ENCODE assay signal across 8 cellular contexts in genomic region chr17:54951286-54951685, GRCh38.
"Had no signal": no experiment of that assay in that cellular context is flagged by ENCODE, and none has a peak within 500 bp of the region (broad histone marks: within the 10 kb centered on the region; RNA-seq: fewer than 3 reads in every experiment).

No MANE protein-coding gene starts in this region.

- DNase-seq: GDM1, GF-D8 had no signal

- H3K4me3 ChIP-seq: GM12878 had no signal

- FAIRE-seq: G401.6, GM12878, GM12891, GM12892, GM18507, GM19239 had no signal

- ATAC-seq: GM12878 had no signal
